Comparison of ENCODE assay signal across 14 cellular contexts in the genomic region with DNA sequence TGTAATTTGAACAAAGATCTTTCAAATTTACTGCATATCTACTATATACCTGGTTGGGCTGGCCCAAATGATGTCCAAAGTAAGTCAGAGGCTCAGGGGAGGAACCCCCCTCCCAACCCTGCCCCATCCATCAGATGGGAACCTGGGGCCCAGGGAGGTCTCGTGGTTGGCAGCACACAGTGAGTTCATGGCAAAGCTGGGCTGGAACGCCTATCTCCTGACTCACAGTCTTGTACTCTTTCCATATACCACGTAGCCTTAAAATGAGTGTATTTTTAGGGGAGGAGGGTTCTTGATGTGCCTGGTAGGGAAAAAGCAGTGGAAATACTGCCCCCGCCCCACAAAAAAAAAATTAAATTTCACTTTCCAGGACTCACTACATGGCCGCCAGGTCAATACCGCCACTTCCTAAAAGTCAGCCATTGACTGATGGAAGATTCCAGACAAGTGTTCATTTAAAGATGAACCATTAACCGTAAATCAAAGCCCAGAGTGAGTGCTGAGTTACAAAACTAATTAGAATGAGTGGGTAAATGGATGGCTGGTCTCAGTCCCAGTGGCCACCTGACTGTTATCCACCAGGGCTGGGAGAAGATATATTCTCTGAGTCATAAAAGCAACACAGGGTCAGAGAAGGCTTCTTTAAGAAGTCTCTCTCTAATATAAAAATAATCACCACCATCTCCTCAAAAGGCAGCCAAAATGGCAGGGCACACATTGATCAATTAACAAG.
A peak's percentile ranks its signal among the peaks of the same experiment; 100 is the strongest.
DNase-seq lines count a peak whose midpoint lies in the region; ATAC-seq and TF ChIP-seq lines count a peak whose summit lies in the region.
"Had no signal": no experiment of that assay in that cellular context is flagged by ENCODE, and none has a peak within 500 bp of the region (broad histone marks: within the 10 kb centered on the region; RNA-seq: fewer than 3 reads in every experiment).

No MANE protein-coding gene starts in this region.

- H3K4me3 ChIP-seq in left ventricle myocardium inferior = no peak overlapping the region
- no peak overlapping the region for H3K4me3 ChIP-seq in astrocyte of the spinal cord (ENCODE audit: low read depth, low read length)
- H3K4me3 ChIP-seq in kidney epithelial cell (ENCODE audit: low read depth, low read length) = no peak overlapping the region

- no peaks in the 10 kb centered on the region for H3K27me3 ChIP-seq in left ventricle myocardium inferior (ENCODE audit: low read depth)
- H3K27me3 ChIP-seq in kidney epithelial cell (ENCODE audit: control insufficient read depth, insufficient read depth, low read length) = no peaks in the 10 kb centered on the region

- in situ Hi-C loops in astrocyte of the spinal cord (cut with HindIII; ENCODE audit: low sequenced_read_pairs) = no loop called here

- no peaks in the 10 kb centered on the region for H3K36me3 ChIP-seq in left ventricle myocardium inferior
- H3K36me3 ChIP-seq in kidney epithelial cell (ENCODE audit: control insufficient read depth, insufficient read depth, low read length) = no peaks in the 10 kb centered on the region

- ATAC-seq in left ventricle myocardium superior = peak; percentile 35
- ATAC-seq: Panc1 had no signal

- no peak overlapping the region for H3K27ac ChIP-seq in left ventricle myocardium inferior (replicated peaks)

- TF ChIP-seq CTCF in left ventricle myocardium inferior (IDR thresholded peaks at IDR 0.05; ENCODE audit: borderline replicate concordance) = no peak
- no peak for TF ChIP-seq CTCF in astrocyte of the spinal cord (IDR thresholded peaks at IDR 0.05; ENCODE audit: low read depth, low read length)
- no peak for TF ChIP-seq CTCF in kidney epithelial cell (IDR thresholded peaks at IDR 0.05; ENCODE audit: insufficient read depth, low read length, poor library complexity, severe bottlenecking)

- H3K9me3 ChIP-seq in left ventricle myocardium inferior (replicated peaks) = no peaks in the 10 kb centered on the region

- H3K4me1 ChIP-seq in left ventricle myocardium inferior = no peaks in the 10 kb centered on the region

- intact Hi-C loops in left ventricle myocardium superior (cut with micrococcal nuclease) (no loop called here), left ventricle myocardium inferior (cut with micrococcal nuclease) (no loop called here)

- DNase-seq in left ventricle myocardium superior (no peak), left ventricle myocardium inferior (no peak), astrocyte of the spinal cord (ENCODE audit: low read depth, low spot score) (peak; percentile 70), kidney epithelial cell (ENCODE audit: low read depth) (peak; percentile 81), anterior cingulate cortex (lab: John Stamatoyannopoulos, UW) (no peak), NCI-H748 (lab: John Stamatoyannopoulos, UW; ENCODE audit: unreplicated experiment) (no peak), DMS79 treated with DMSO at 0.1 percent for 48 hours (lab: John Stamatoyannopoulos, UW) (no peak)
- no peak for DNase-seq in stimulated activated CD4-positive, alpha-beta T cell treated with anti-CD3 and anti-CD28 coated beads, Interleukin-2, amount 100 ng/mL, for 24 hours
- DNase-seq: activated CD4-positive, alpha-beta memory T cell treated with anti-CD3 and anti-CD28 coated beads, Interleukin-2, amount 10 ng/mL, durations not matched to agents 7 days and 5 days; activated naive CD4-positive, alpha-beta T cell; cortex of kidney; nucleus accumbens; stimulated activated CD4-positive, alpha-beta T cell treated with anti-CD3 and anti-CD28 coated beads, Interleukin-12 subunit alpha, Interleukin-12 subunit beta, amount 100 ng/mL, for 4 hours had no signal

Comparison
In these comparisons a context has a peak if more than half of its experiments do, and no peak if none do; other contexts are left out.
1. DNase-seq: peak in astrocyte of the spinal cord (single experiment) and kidney epithelial cell (single experiment); none in left ventricle myocardium superior (single experiment), left ventricle myocardium inferior (single experiment), anterior cingulate cortex (0 of 58), NCI-H748 (single experiment), stimulated activated CD4-positive, alpha-beta T cell treated with anti-CD3 and anti-CD28 coated beads, Interleukin-2, amount 100 ng/mL, for 24 hours (0 of 2) and DMS79 treated with DMSO at 0.1 percent for 48 hours (single experiment).